Comparison of ENCODE assay signal across 35 cellular contexts in genomic region chr5:36826694-36827093, GRCh38.
"Had no signal": no experiment of that assay in that cellular context is flagged by ENCODE, and none has a peak within 500 bp of the region (broad histone marks: within the 10 kb centered on the region; RNA-seq: fewer than 3 reads in every experiment).

No MANE protein-coding gene starts in this region.

- H3K4me3 Mint-ChIP-seq: activated B cell treated with CpG ODN at 0.5 μM for 24 hours; activated CD4-positive, alpha-beta memory T cell treated with anti-CD3 and anti-CD28 coated beads, Interleukin-2, amount 10 ng/mL, durations not matched to agents 7 days and 5 days; activated CD4-positive, alpha-beta T cell treated with anti-CD3 and anti-CD28 coated beads, Interleukin-2, amount 10 ng/mL, durations not matched to agents 7 days and 5 days; activated CD8-positive, alpha-beta memory T cell treated with anti-CD3 and anti-CD28 coated beads, Interleukin-2, amount 10 ng/mL, durations not matched to agents 7 days and 5 days; activated CD8-positive, alpha-beta T cell treated with anti-CD3 and anti-CD28 coated beads, Interleukin-2, amount 10 ng/mL, durations not matched to agents 7 days and 5 days; activated naive CD4-positive, alpha-beta T cell treated with anti-CD3 and anti-CD28 coated beads, Interleukin-2, amount 10 ng/mL, durations not matched to agents 7 days and 5 days; activated naive CD4-positive, alpha-beta T cell treated with anti-CD3 and anti-CD28 coated beads, Interleukin-2, amount 50 U/mL, for 24 hours; activated naive CD8-positive, alpha-beta T cell; activated naive CD8-positive, alpha-beta T cell treated with anti-CD3 and anti-CD28 coated beads, Interleukin-2, amount 10 ng/mL, durations not matched to agents 7 days and 5 days; activated naive CD8-positive, alpha-beta T cell treated with anti-CD3 and anti-CD28 coated beads, Interleukin-2, amount 50 U/mL, for 24 hours; activated T-cell treated with anti-CD3 and anti-CD28 coated beads, Interleukin-2, amount 50 U/mL, for 24 hours; brain; central memory CD8-positive, alpha-beta T cell; T-helper 1 cell treated with Interleukin-12 subunit alpha and Interleukin-12 subunit beta and Interleukin-4 antibody, amounts not matched to agents 30 μg/mL and 1 μg/mL, for 36 hours; T-helper 2 cell treated with Interferon-gamma antibody and Interleukin-4, amounts not matched to agents 5 μg/mL and 100 μg/mL, for 36 hours had no signal

- DNase-seq: activated B cell treated with CpG ODN at 0.5 μM for 24 hours; activated CD4-positive, alpha-beta memory T cell treated with anti-CD3 and anti-CD28 coated beads, Interleukin-2, amount 10 ng/mL, durations not matched to agents 7 days and 5 days; activated CD4-positive, alpha-beta T cell treated with anti-CD3 and anti-CD28 coated beads for 4 hours; activated CD4-positive, alpha-beta T cell treated with anti-CD3 and anti-CD28 coated beads, Interleukin-2, amount 10 ng/mL, durations not matched to agents 7 days and 5 days; activated CD4-positive, alpha-beta T cell treated with anti-CD3 and anti-CD28 coated beads, Interleukin-2, amount 50 U/mL, for 48 hours; activated CD4-positive, CD25-positive, alpha-beta regulatory T cell treated with anti-CD3 and anti-CD28 coated beads, Interleukin-2, amount 50 U/mL, for 72 hours; activated CD8-positive, alpha-beta memory T cell treated with anti-CD3 and anti-CD28 coated beads for 24 hours; activated CD8-positive, alpha-beta memory T cell treated with anti-CD3 and anti-CD28 coated beads, Interleukin-2, amount 10 ng/mL, durations not matched to agents 7 days and 5 days; activated CD8-positive, alpha-beta memory T cell treated with anti-CD3 and anti-CD28 coated beads, Interleukin-2, amount 50 U/mL, for 48 hours; activated CD8-positive, alpha-beta T cell treated with anti-CD3 and anti-CD28 coated beads, Interleukin-2, amount 10 ng/mL, durations not matched to agents 7 days and 5 days; activated effector memory CD4-positive, alpha-beta T cell treated with Interleukin-2 at 50 U/mL for 16 hours; activated gamma-delta T cell; activated naive CD4-positive, alpha-beta T cell treated with anti-CD3 and anti-CD28 coated beads, Interleukin-2, amount 10 ng/mL, durations not matched to agents 7 days and 5 days; activated naive CD4-positive, alpha-beta T cell treated with Interleukin-2 at 50 U/mL for 16 hours; activated naive CD8-positive, alpha-beta T cell treated with anti-CD3 and anti-CD28 coated beads, Interleukin-2, amount 10 ng/mL, durations not matched to agents 7 days and 5 days; activated naive CD8-positive, alpha-beta T cell treated with anti-CD3 and anti-CD28 coated beads, Interleukin-2, amount 50 U/mL, for 24 hours; activated T-cell treated with anti-CD3 and anti-CD28 coated beads, Interleukin-2, amount 50 U/mL, for 24 hours; activated T-cell treated with anti-CD3 and anti-CD28 coated beads, Interleukin-2, amount 50 U/mL, for 48 hours; amygdala; anterior cingulate cortex; caudate nucleus; cerebellar nuclear complex; T-helper 1 cell; T-helper 2 cell; T-helper 9 cell had no signal

- H3K4me1 ChIP-seq: ascending aorta had no signal

- H3K4me1 Mint-ChIP-seq: activated B cell treated with CpG ODN at 0.5 μM for 24 hours; activated CD4-positive, alpha-beta memory T cell treated with anti-CD3 and anti-CD28 coated beads, Interleukin-2, amount 10 ng/mL, durations not matched to agents 7 days and 5 days; activated CD4-positive, alpha-beta T cell treated with anti-CD3 and anti-CD28 coated beads, Interleukin-2, amount 10 ng/mL, durations not matched to agents 7 days and 5 days; activated CD8-positive, alpha-beta memory T cell treated with anti-CD3 and anti-CD28 coated beads, Interleukin-2, amount 10 ng/mL, durations not matched to agents 7 days and 5 days; activated naive CD4-positive, alpha-beta T cell treated with anti-CD3 and anti-CD28 coated beads, Interleukin-2, amount 10 ng/mL, durations not matched to agents 7 days and 5 days; activated naive CD4-positive, alpha-beta T cell treated with anti-CD3 and anti-CD28 coated beads, Interleukin-2, amount 50 U/mL, for 24 hours; activated naive CD8-positive, alpha-beta T cell treated with anti-CD3 and anti-CD28 coated beads, Interleukin-2, amount 10 ng/mL, durations not matched to agents 7 days and 5 days; activated naive CD8-positive, alpha-beta T cell treated with anti-CD3 and anti-CD28 coated beads, Interleukin-2, amount 50 U/mL, for 24 hours; brain; central memory CD8-positive, alpha-beta T cell had no signal

- H3K27ac ChIP-seq: ascending aorta, cardiac muscle cell, VCaP had no signal

- ATAC-seq: activated CD8-positive, alpha-beta memory T cell treated with anti-CD3 and anti-CD28 coated beads, Interleukin-2, amount 10 ng/mL, durations not matched to agents 7 days and 5 days; activated CD8-positive, alpha-beta T cell treated with anti-CD3 and anti-CD28 coated beads, Interleukin-2, amount 10 ng/mL, durations not matched to agents 7 days and 5 days; activated naive CD8-positive, alpha-beta T cell treated with anti-CD3 and anti-CD28 coated beads, Interleukin-2, amount 50 U/mL, for 24 hours had no signal

- H3K27me3 ChIP-seq: ascending aorta had no signal

- H3K9me3 ChIP-seq: ascending aorta had no signal

- H3K27ac Mint-ChIP-seq: activated B cell treated with CpG ODN at 0.5 μM for 24 hours; activated CD4-positive, alpha-beta memory T cell treated with anti-CD3 and anti-CD28 coated beads, Interleukin-2, amount 10 ng/mL, durations not matched to agents 7 days and 5 days; activated CD4-positive, alpha-beta T cell treated with anti-CD3 and anti-CD28 coated beads, Interleukin-2, amount 10 ng/mL, durations not matched to agents 7 days and 5 days; activated CD8-positive, alpha-beta memory T cell treated with anti-CD3 and anti-CD28 coated beads, Interleukin-2, amount 10 ng/mL, durations not matched to agents 7 days and 5 days; activated CD8-positive, alpha-beta T cell treated with anti-CD3 and anti-CD28 coated beads, Interleukin-2, amount 10 ng/mL, durations not matched to agents 7 days and 5 days; activated naive CD4-positive, alpha-beta T cell treated with anti-CD3 and anti-CD28 coated beads, Interleukin-2, amount 10 ng/mL, durations not matched to agents 7 days and 5 days; activated naive CD4-positive, alpha-beta T cell treated with anti-CD3 and anti-CD28 coated beads, Interleukin-2, amount 50 U/mL, for 24 hours; activated naive CD8-positive, alpha-beta T cell; activated naive CD8-positive, alpha-beta T cell treated with anti-CD3 and anti-CD28 coated beads, Interleukin-2, amount 10 ng/mL, durations not matched to agents 7 days and 5 days; activated naive CD8-positive, alpha-beta T cell treated with anti-CD3 and anti-CD28 coated beads, Interleukin-2, amount 50 U/mL, for 24 hours; activated T-cell treated with anti-CD3 and anti-CD28 coated beads, Interleukin-2, amount 50 U/mL, for 24 hours; activated T-helper 2 cell treated with anti-CD3 and anti-CD28 coated beads, Interferon-gamma antibody, Interleukin-2, Interleukin-4, amounts not matched to agents 10 μg/mL and 5 μg/mL and 100 μg/mL, durations not matched to agents 14 hours and 24 hours and 36 hours; brain; T-helper 1 cell treated with Interleukin-12 subunit alpha and Interleukin-12 subunit beta and Interleukin-4 antibody, amounts not matched to agents 30 μg/mL and 1 μg/mL, for 36 hours; T-helper 2 cell treated with Interferon-gamma antibody and Interleukin-4, amounts not matched to agents 5 μg/mL and 100 μg/mL, for 36 hours had no signal

- H3K36me3 ChIP-seq: ascending aorta, cardiac muscle cell had no signal

- H3K9me3 Mint-ChIP-seq: activated CD4-positive, alpha-beta memory T cell treated with anti-CD3 and anti-CD28 coated beads, Interleukin-2, amount 10 ng/mL, durations not matched to agents 7 days and 5 days; activated CD4-positive, alpha-beta T cell treated with anti-CD3 and anti-CD28 coated beads, Interleukin-2, amount 10 ng/mL, durations not matched to agents 7 days and 5 days; activated naive CD4-positive, alpha-beta T cell treated with anti-CD3 and anti-CD28 coated beads, Interleukin-2, amount 10 ng/mL, durations not matched to agents 7 days and 5 days; activated naive CD8-positive, alpha-beta T cell treated with anti-CD3 and anti-CD28 coated beads, Interleukin-2, amount 50 U/mL, for 24 hours; activated T-cell treated with anti-CD3 and anti-CD28 coated beads, Interleukin-2, amount 50 U/mL, for 24 hours; activated T-helper 2 cell treated with anti-CD3 and anti-CD28 coated beads, Interferon-gamma antibody, Interleukin-2, Interleukin-4, amounts not matched to agents 10 μg/mL and 5 μg/mL and 100 μg/mL, durations not matched to agents 14 hours and 24 hours and 36 hours; central memory CD8-positive, alpha-beta T cell; T-helper 1 cell treated with Interleukin-12 subunit alpha and Interleukin-12 subunit beta and Interleukin-4 antibody, amounts not matched to agents 30 μg/mL and 1 μg/mL, for 36 hours; T-helper 2 cell treated with Interferon-gamma antibody and Interleukin-4, amounts not matched to agents 5 μg/mL and 100 μg/mL, for 36 hours had no signal

- H3K36me3 Mint-ChIP-seq: activated CD8-positive, alpha-beta memory T cell treated with anti-CD3 and anti-CD28 coated beads, Interleukin-2, amount 10 ng/mL, durations not matched to agents 7 days and 5 days; activated naive CD4-positive, alpha-beta T cell treated with anti-CD3 and anti-CD28 coated beads, Interleukin-2, amount 10 ng/mL, durations not matched to agents 7 days and 5 days; activated naive CD8-positive, alpha-beta T cell treated with anti-CD3 and anti-CD28 coated beads, Interleukin-2, amount 10 ng/mL, durations not matched to agents 7 days and 5 days; brain had no signal

- H3K4me3 ChIP-seq: ascending aorta, cardiac muscle cell had no signal
